In genomic region chr1:21439721-21440629, GRCh38 we compare ENCODE assay signal across 1 cellular context.
A peak's percentile ranks its signal among the peaks of the same experiment; 100 is the strongest.
TF ChIP-seq lines count a peak whose summit lies in the region.

Gene NBPF3 (plus strand): TSS chr1:21440137. CDS start chr1:21445087, 4,950 bp downstream.

TF ChIP-seq in K562, 482 proteins besides CTCF, POLR2A, EP300 and RAD21 (continued from another document):
- TF ChIP-seq CHD7 (IDR thresholded peaks at IDR 0.05; ENCODE audit: low read depth, low read length) (no peak), ZC3H8 (IDR thresholded peaks at IDR 0.05) (no peak), MAX (CRISPR knock-in tag; IDR thresholded peaks at IDR 0.05) (0 out of 2 replicates have a peak, but pooled peaks have one; percentile 27), HNRNPH1 (optimal IDR thresholded peaks at IDR 0.05; ENCODE audit: low read depth, low read length) (no peak), HES1 (IDR thresholded peaks at IDR 0.05; ENCODE audit: low read depth) (no peak), ZNF740 (CRISPR knock-in tag; IDR thresholded peaks at IDR 0.05) (no peak), ZNF740 (tag; IDR thresholded peaks at IDR 0.05) (no peak), PCBP1 (IDR thresholded peaks at IDR 0.05; ENCODE audit: low read depth, low read length, poor library complexity, severe bottlenecking) (no peak), ZC3H4 (CRISPR knock-in tag; IDR thresholded peaks at IDR 0.05; ENCODE audit: borderline replicate concordance) (no peak), MAFF (IDR thresholded peaks at IDR 0.05; ENCODE audit: low read length) (no peak), ZNF239 (CRISPR knock-in tag; IDR thresholded peaks at IDR 0.05) (no peak), ARHGAP35 (IDR thresholded peaks at IDR 0.05; ENCODE audit: partially characterized antibody) (no peak), TGIF2 (CRISPR knock-in tag; IDR thresholded peaks at IDR 0.05) (no peak), ZFX (CRISPR knock-in tag; IDR thresholded peaks at IDR 0.05) (peak; percentile 67), DIDO1 (tag; IDR thresholded peaks at IDR 0.05; ENCODE audit: low read depth) (no peak), SRSF9 (IDR thresholded peaks at IDR 0.05; ENCODE audit: borderline replicate concordance, low read depth, low read length) (no peak), TARDBP (IDR thresholded peaks at IDR 0.05) (no peak), TAF15 (IDR thresholded peaks at IDR 0.05; ENCODE audit: low read depth, low read length) (no peak), CSDE1 (IDR thresholded peaks at IDR 0.05) (no peak), BMI1 (IDR thresholded peaks at IDR 0.05; ENCODE audit: low read length) (no peak), NR4A1 (CRISPR knock-in tag; IDR thresholded peaks at IDR 0.05) (no peak), NR4A1 (tag; IDR thresholded peaks at IDR 0.05) (no peak), ZNF318 (IDR thresholded peaks at IDR 0.05; ENCODE audit: borderline replicate concordance in 1 of 2, low read depth in 1 of 2) (no peak), ZNF316 (IDR thresholded peaks at IDR 0.05) (no peak), ILF3 (IDR thresholded peaks at IDR 0.05; ENCODE audit: borderline replicate concordance) (no peak), POU5F1 (IDR thresholded peaks at IDR 0.05; ENCODE audit: borderline replicate concordance, low read depth, low read length, partially characterized antibody) (no peak), FOXM1 (IDR thresholded peaks at IDR 0.05; ENCODE audit: low read depth) (no peak), FOXM1 (CRISPR knock-in tag; IDR thresholded peaks at IDR 0.05; ENCODE audit: low read depth) (no peak), ZNF436 (CRISPR knock-in tag; IDR thresholded peaks at IDR 0.05) (no peak), ZFPM2 (CRISPR knock-in tag; IDR thresholded peaks at IDR 0.05) (no peak), TAF1 (IDR thresholded peaks at IDR 0.05; ENCODE audit: control insufficient read depth, extremely low read depth, insufficient read depth, low read length, severe bottlenecking) (peak; percentile 19), BACH1 (tag; IDR thresholded peaks at IDR 0.05) (no peak), BRCA1 (IDR thresholded peaks at IDR 0.05) (no peak), BRCA1 (CRISPR knock-in tag; IDR thresholded peaks at IDR 0.05) (no peak), ZFP36 (IDR thresholded peaks at IDR 0.05; ENCODE audit: low read depth, low read length, partially characterized antibody) (no peak), L3MBTL2 (IDR thresholded peaks at IDR 0.05) (peak; percentile 56), TAF9B (IDR thresholded peaks at IDR 0.05; ENCODE audit: partially characterized antibody) (no peak), RBM39 (optimal IDR thresholded peaks at IDR 0.05; ENCODE audit: low read depth, low read length) (no peak), ELF4 (CRISPR knock-in tag; IDR thresholded peaks at IDR 0.05) (no peak), ZNF212 (CRISPR knock-in tag; IDR thresholded peaks at IDR 0.05) (no peak), NR2C2 (CRISPR knock-in tag; IDR thresholded peaks at IDR 0.05) (no peak), NR2C2 (tag; IDR thresholded peaks at IDR 0.05) (no peak), ERF (CRISPR knock-in tag; IDR thresholded peaks at IDR 0.05) (no peak), SREBF1 (IDR thresholded peaks at IDR 0.05; ENCODE audit: borderline replicate concordance, low read depth, low read length) (no peak), RBM14 (IDR thresholded peaks at IDR 0.05; ENCODE audit: borderline replicate concordance, insufficient read depth, low read depth, low read length) (0 out of 2 replicates have a peak, but pooled peaks have one; percentile 59), NRF1 (conservative IDR thresholded peaks at IDR 0.05 in 1 of 2, IDR thresholded peaks at IDR 0.05 in 1 of 2) (peak; percentile 95 to 96), HNRNPUL1 (IDR thresholded peaks at IDR 0.05; ENCODE audit: low read length) (no peak), PKNOX1 (IDR thresholded peaks at IDR 0.05) (no peak)
